Comparison of ENCODE assay signal across 9 cellular contexts in the genomic region with DNA sequence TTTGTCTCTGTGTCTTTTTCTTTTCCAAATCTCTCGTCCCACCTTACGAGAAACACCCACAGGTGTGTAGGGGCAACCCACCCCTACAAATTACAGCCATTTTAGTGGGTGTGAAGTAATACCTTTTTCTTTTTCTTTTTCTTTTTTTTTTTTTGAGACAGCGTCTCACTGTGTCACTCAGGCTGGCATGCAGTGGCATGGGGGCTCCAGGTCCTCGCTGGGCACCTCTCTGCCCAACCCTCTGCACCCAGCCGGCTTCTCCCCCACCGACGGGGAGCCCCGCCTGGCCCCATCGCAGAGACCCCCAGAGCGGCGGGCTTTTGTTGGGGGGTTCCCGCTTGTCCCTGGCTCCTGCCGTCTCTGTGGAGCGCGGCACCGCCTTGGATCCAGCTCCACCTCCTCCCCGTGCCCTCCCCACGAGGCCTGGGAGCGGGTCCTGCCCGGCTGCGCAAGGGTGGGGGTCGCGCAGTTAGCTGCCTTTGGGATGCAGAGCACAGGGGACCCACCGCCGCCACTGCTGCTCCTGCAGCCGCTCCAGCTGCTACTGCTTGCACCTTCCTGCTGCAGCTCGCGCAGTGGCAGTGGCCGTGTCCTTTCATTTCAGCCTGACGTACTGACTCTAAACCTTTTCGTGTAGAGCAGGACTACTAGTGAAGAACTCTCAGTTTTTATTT. TPM values are rescaled to one million over a fixed set of nuclear protein-coding genes. Genes with fewer than 3 reads are reported as not detected.
A peak's percentile ranks its signal among the peaks of the same experiment; 100 is the strongest.
DNase-seq lines count a peak whose midpoint lies in the region; ATAC-seq and TF ChIP-seq lines count a peak whose summit lies in the region.
"Had no signal": no experiment of that assay in that cellular context is flagged by ENCODE, and none has a peak within 500 bp of the region (broad histone marks: within the 10 kb centered on the region; RNA-seq: fewer than 3 reads in every experiment).

No MANE protein-coding gene starts in this region.

- no peaks in the 10 kb centered on the region for H3K36me3 ChIP-seq in BJ (ENCODE audit: control insufficient read depth, insufficient read depth, low read length)
- no peaks in the 10 kb centered on the region; the same call in 1 of the 2 replicates for H3K36me3 ChIP-seq in PC-3 (ENCODE audit: low read depth, low read length)
- H3K36me3 ChIP-seq in body of pancreas (replicated peaks in 1 of 2; ENCODE audit: insufficient read depth in 1 of 2, low read depth in 2 of 2), result no peaks in the 10 kb centered on the region

- DNase-seq in BJ (ENCODE audit: low read depth), result no peak
- peak; percentile 36 for DNase-seq in PC-3
- DNase-seq in body of pancreas, result peak; percentile 58 to 68 (median 63)
- no peak for DNase-seq in left lobe of liver (ENCODE audit: low spot score)
- DNase-seq in GDM1 (lab: John Stamatoyannopoulos, UW), result no peak

- H3K9ac ChIP-seq in PC-3 (ENCODE audit: low read length), result peak overlapping the region; percentile 24; the same call in 1 of the 2 replicates

- no peaks in the 10 kb centered on the region for H3K4me1 ChIP-seq in PC-3 (ENCODE audit: insufficient read depth, low read length)
- H3K4me1 ChIP-seq in body of pancreas, result peaks cover 11% of the 10 kb centered on the region

- H3K4me3 ChIP-seq in BJ (ENCODE audit: low read depth, low read length) (peak overlapping the region; percentile 54), PC-3 (ENCODE audit: low read length) (peak overlapping the region; percentile 89), body of pancreas (peak overlapping the region; percentile 48 to 63)

- H3K27me3 ChIP-seq in BJ (ENCODE audit: control insufficient read depth, insufficient read depth, low read length) (no peaks in the 10 kb centered on the region), PC-3 (ENCODE audit: low read length) (no peaks in the 10 kb centered on the region), body of pancreas (no peaks in the 10 kb centered on the region)

- H2AFZ ChIP-seq in PC-3 (ENCODE audit: low read length), result peak overlapping the region; percentile 98

- TF ChIP-seq CTCF in BJ (IDR thresholded peaks at IDR 0.05; ENCODE audit: insufficient read depth, low read depth, low read length) (no peak), PC-3 (conservative IDR thresholded peaks at IDR 0.05; ENCODE audit: low read depth, low read length) (no peak), body of pancreas (IDR thresholded peaks at IDR 0.05) (no peak)

- H3K27ac ChIP-seq in PC-3 (ENCODE audit: low read length), result no peak overlapping the region
- H3K27ac ChIP-seq in body of pancreas, result peak overlapping the region; percentile 37 to 65 (median 46)

- ATAC-seq in GM21529 (IDR thresholded peaks at IDR 0.05; ENCODE audit: unreplicated experiment) (peak; percentile 82), PC-3 (peak; percentile 92), body of pancreas (peak; percentile 87), left lobe of liver (peak; percentile 80), HG03520 (IDR thresholded peaks at IDR 0.05; ENCODE audit: unreplicated experiment) (no peak)
- ATAC-seq in stimulated activated memory B cell treated with anti-CD40 and anti-IgM and Interleukin-4, amounts not matched to agents 10 μg/mL and 1 μg/mL and 100 μg/mL, for 72 hours, result peak; percentile 63
- ATAC-seq: HCT116 had no signal

- no peaks in the 10 kb centered on the region for H3F3A ChIP-seq in PC-3 (ENCODE audit: low read length, unreplicated experiment)

- peaks cover 18% of the 10 kb centered on the region for H3K27me3 Mint-ChIP-seq in stimulated activated memory B cell treated with anti-CD40 and anti-IgM and Interleukin-4, amounts not matched to agents 10 μg/mL and 1 μg/mL and 100 μg/mL, for 72 hours

- WGBS in body of pancreas, 2 donors, result 2 to 3% methylated on average over 15 to 31 of the region's 31 CpGs

- peak; percentile 62 to 87 (median 72) for TF ChIP-seq POLR2A in body of pancreas (IDR thresholded peaks at IDR 0.05)

- H3K9me3 ChIP-seq in PC-3 (ENCODE audit: low read length), result peaks cover 15% of the 10 kb centered on the region; the same call in 1 of the 2 replicates
- H3K9me3 ChIP-seq in body of pancreas, result peaks cover 0 to 16% (median 3%) of the 10 kb centered on the region in 3 donors

- H3K9me2 ChIP-seq in PC-3 (replicated peaks; ENCODE audit: low read length), result no peaks in the 10 kb centered on the region

- peak overlapping the region; percentile 99 for H3K4me2 ChIP-seq in PC-3 (ENCODE audit: low read length)

- CTCF ChIA-PET in BJ (lab: Yijun Ruan, JAX), result interaction anchor here (1.0 kb wide), 1 partner anchor 10 kb away, joined by 3 read pairs; no protein-coding TSS in a partner anchor
- CTCF ChIA-PET in PC-3 (lab: Charles Lee), result interaction anchor here (0.6 kb wide), 2 partner anchors 11 to 117 kb away, joined by 3 to 5 read pairs; a partner anchor contains a TSS

- H4K20me1 ChIP-seq in PC-3 (ENCODE audit: low read length), result no peaks in the 10 kb centered on the region

- no peaks in the 10 kb centered on the region for H3K79me2 ChIP-seq in PC-3 (ENCODE audit: low read length)

- H3K27ac Mint-ChIP-seq in stimulated activated memory B cell treated with anti-CD40 and anti-IgM and Interleukin-4, amounts not matched to agents 10 μg/mL and 1 μg/mL and 100 μg/mL, for 72 hours, result no peak overlapping the region

- intact Hi-C loops in PC-3 (cut with micrococcal nuclease), result no loop called here
- intact Hi-C loops in body of pancreas (cut with DNase I), result no loop called here

- POLR2A ChIA-PET in BJ (lab: Charles Lee) (no interaction called here), PC-3 (lab: Charles Lee; ENCODE audit: unreplicated experiment) (no interaction called here)

- peaks cover 10% of the 10 kb centered on the region for H3K36me3 Mint-ChIP-seq in stimulated activated memory B cell treated with anti-CD40 and anti-IgM and Interleukin-4, amounts not matched to agents 10 μg/mL and 1 μg/mL and 100 μg/mL, for 72 hours

- BruUV-seq in PC-3 (replicated peaks; lab: Mats Ljungman, UMichigan), result no TSS peak

- peaks cover 13% of the 10 kb centered on the region for H3K9me3 Mint-ChIP-seq in stimulated activated memory B cell treated with anti-CD40 and anti-IgM and Interleukin-4, amounts not matched to agents 10 μg/mL and 1 μg/mL and 100 μg/mL, for 72 hours

- peaks cover 6% of the 10 kb centered on the region for H3K4me1 Mint-ChIP-seq in stimulated activated memory B cell treated with anti-CD40 and anti-IgM and Interleukin-4, amounts not matched to agents 10 μg/mL and 1 μg/mL and 100 μg/mL, for 72 hours

- peak overlapping the region; percentile 59 for H3K4me3 Mint-ChIP-seq in stimulated activated memory B cell treated with anti-CD40 and anti-IgM and Interleukin-4, amounts not matched to agents 10 μg/mL and 1 μg/mL and 100 μg/mL, for 72 hours

RNA-seq across cellular contexts. Expression of a gene that starts 10.9 kb away (rescaled TPM):
- polyA plus RNA-seq in BJ (2011; rRNA removed), result 13.2 and 17.9 TPM in 2 replicates
- polyA minus RNA-seq in BJ (2011; rRNA and poly(A)+ RNA removed), result 8.2 and 11.2 TPM in 2 replicates
- total RNA-seq in PC-3 (2014; rRNA removed), result 26.6 and 37.1 TPM in 2 replicates
- 10 to 100 TPM; 24.6 to 31.0 TPM for total RNA-seq in body of pancreas
- total RNA-seq in left lobe of liver, result 8.0 TPM

RNA-seq across cellular contexts. Expression of a gene that starts 15.8 kb away (rescaled TPM):
- 23.6 and 57.5 TPM in 2 replicates for polyA plus RNA-seq in BJ (2011; rRNA removed)
- polyA minus RNA-seq in BJ (2011; rRNA and poly(A)+ RNA removed), result 23.8 and 24.4 TPM in 2 replicates
- 49.2 and 89.9 TPM in 2 replicates for total RNA-seq in PC-3 (2014; rRNA removed)
- 10 to 100 TPM; 15.0 to 35.3 TPM for total RNA-seq in body of pancreas
- 14.9 TPM for total RNA-seq in left lobe of liver

Comparison
In these comparisons a context has a peak if more than half of its experiments do, and no peak if none do; other contexts are left out.
1. DNase-seq: peak in PC-3 (single experiment) and body of pancreas (4 of 4); none in BJ (single experiment), left lobe of liver (single experiment) and GDM1 (single experiment).
2. Peak in every context shown above with its lines, with median percentiles within 50 percentile points of each other: H3K4me3 ChIP-seq.